ENCODE assay signal across 8 cellular contexts in the genomic region with DNA sequence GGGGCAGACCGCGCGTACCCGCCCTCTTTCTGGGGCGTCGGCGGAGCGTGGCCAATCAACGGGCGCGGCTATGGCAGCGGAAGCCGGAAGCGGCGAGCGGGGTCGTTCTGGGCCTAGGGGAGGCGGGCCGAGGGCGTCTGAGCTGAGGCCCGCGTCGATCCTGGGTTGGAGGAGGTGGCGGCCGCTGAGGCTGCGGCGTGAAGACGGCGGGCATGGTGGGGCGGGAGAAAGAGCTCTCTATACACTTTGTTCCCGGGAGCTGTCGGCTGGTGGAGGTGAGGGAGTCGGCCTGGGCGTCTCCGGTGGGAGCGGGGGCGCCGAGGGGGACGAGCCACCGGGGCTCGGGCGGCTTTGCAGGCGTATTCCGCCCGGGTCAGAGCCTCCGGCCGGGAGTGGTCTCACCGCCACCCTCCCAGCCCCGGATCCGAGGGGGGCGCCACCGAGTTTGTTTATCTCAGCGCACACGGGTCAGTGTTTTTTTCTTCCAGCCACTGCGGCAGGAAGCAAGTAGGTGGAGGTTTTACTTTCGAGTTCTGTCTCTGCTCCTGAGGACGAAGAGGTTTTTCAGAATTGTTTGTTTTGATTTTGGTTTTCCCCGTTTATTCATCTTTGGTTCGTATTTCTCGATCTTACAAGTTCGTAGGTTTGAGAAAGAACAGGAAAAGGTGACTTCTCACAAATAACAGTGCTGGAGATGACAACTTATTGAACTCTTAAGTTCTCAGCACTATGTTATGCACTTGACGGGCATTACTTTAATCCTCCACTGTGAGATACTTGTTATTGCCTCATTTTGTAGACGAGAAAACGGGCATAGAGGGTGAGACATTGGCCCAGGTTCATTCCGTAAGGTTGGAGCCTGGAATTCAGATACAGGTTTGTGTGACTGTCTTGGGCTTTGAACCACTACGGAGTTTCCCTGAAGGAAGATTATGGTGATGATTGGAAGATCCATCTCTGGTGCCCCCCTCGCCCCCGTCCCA. TPM values are rescaled to one million over a fixed set of nuclear protein-coding genes. Genes with fewer than 3 reads are reported as not detected.
DNase-seq lines count a peak whose midpoint lies in the region; ATAC-seq and TF ChIP-seq lines count a peak whose summit lies in the region.

A gene (plus strand): TSS at position 145 of the 983 bp plus-strand sequence. CDS start 68 bp downstream, at position 213.

- no peaks in the 10 kb centered on the region for H3K9me3 ChIP-seq in prostate gland

- peak; percentile 71 for DNase-seq in NCI-H1694 (lab: John Stamatoyannopoulos, UW)
- DNase-seq in amniotic stem cell (lab: John Stamatoyannopoulos, UW) = peak; percentile 89
- DNase-seq in left cardiac atrium = peak; percentile 97
- DNase-seq in prostate gland (ENCODE audit: low spot score) = peak; percentile 95

- peaks cover 10% of the 10 kb centered on the region for H3K4me1 ChIP-seq in prostate gland (replicated peaks)
- H3K4me1 ChIP-seq in urinary bladder (ENCODE audit: insufficient read depth) = no peaks in the 10 kb centered on the region

- H3K36me3 ChIP-seq in prostate gland (no peaks in the 10 kb centered on the region), urinary bladder (ENCODE audit: insufficient read depth) (no peaks in the 10 kb centered on the region)

- H3K27ac ChIP-seq in prostate gland (peak within 1 kb of the TSS; percentile 97 to 99), urinary bladder (ENCODE audit: low read depth) (peak within 1 kb of the TSS; percentile 98)

- TF ChIP-seq POLR2A in GM15510 (IDR thresholded peaks at IDR 0.05; ENCODE audit: borderline replicate concordance, extremely low read depth, insufficient read length) = peak; percentile 88
- peak; percentile 91 for TF ChIP-seq POLR2A in prostate gland (IDR thresholded peaks at IDR 0.05)

- H3K36me3 Mint-ChIP-seq in T-helper 1 cell treated with Interleukin-12 subunit alpha and Interleukin-12 subunit beta and Interleukin-4 antibody, amounts not matched to agents 30 μg/mL and 1 μg/mL, for 36 hours (ENCODE audit: low read depth) = peaks cover 11% of the 10 kb centered on the region

- H3K27ac Mint-ChIP-seq in T-helper 1 cell treated with Interleukin-12 subunit alpha and Interleukin-12 subunit beta and Interleukin-4 antibody, amounts not matched to agents 30 μg/mL and 1 μg/mL, for 36 hours = peak within 1 kb of the TSS; percentile 91

- H3K27me3 ChIP-seq in prostate gland (replicated peaks; ENCODE audit: insufficient read depth) = no peaks in the 10 kb centered on the region

- peaks cover 41% of the 10 kb centered on the region for H3K4me1 Mint-ChIP-seq in T-helper 1 cell treated with Interleukin-12 subunit alpha and Interleukin-12 subunit beta and Interleukin-4 antibody, amounts not matched to agents 30 μg/mL and 1 μg/mL, for 36 hours (ENCODE audit: low read depth)

- peak within 1 kb of the TSS; percentile 81 to 90 for H3K4me3 ChIP-seq in prostate gland
- H3K4me3 ChIP-seq in urinary bladder (ENCODE audit: low read depth, low read length) = peak within 1 kb of the TSS; percentile 80

- H3K27me3 Mint-ChIP-seq in T-helper 1 cell treated with Interleukin-12 subunit alpha and Interleukin-12 subunit beta and Interleukin-4 antibody, amounts not matched to agents 30 μg/mL and 1 μg/mL, for 36 hours (ENCODE audit: low read depth) = no peaks in the 10 kb centered on the region

- intact Hi-C loops in left cardiac atrium (cut with DNase I) (no loop called here), prostate gland (cut with DNase I) (loop anchor here (2.0 kb wide), 1 partner anchor 69 kb away; a partner anchor contains a TSS)

- ATAC-seq in HG02885 (IDR thresholded peaks at IDR 0.05; ENCODE audit: poor library complexity, unreplicated experiment) (peak; percentile 85), left cardiac atrium (peak; percentile 97 to 98)

- peak; percentile 40 to 60 (median 45) for TF ChIP-seq CTCF in prostate gland (IDR thresholded peaks at IDR 0.05)

- H3K9me3 Mint-ChIP-seq in T-helper 1 cell treated with Interleukin-12 subunit alpha and Interleukin-12 subunit beta and Interleukin-4 antibody, amounts not matched to agents 30 μg/mL and 1 μg/mL, for 36 hours = no peaks in the 10 kb centered on the region

- WGBS in prostate gland = 0% methylated on average over 55 of the region's 68 CpGs
- under 1% methylated on average over 68 of the region's 68 CpGs for WGBS in urinary bladder

- H3K4me3 Mint-ChIP-seq in T-helper 1 cell treated with Interleukin-12 subunit alpha and Interleukin-12 subunit beta and Interleukin-4 antibody, amounts not matched to agents 30 μg/mL and 1 μg/mL, for 36 hours = peak within 1 kb of the TSS; percentile 86

RNA-seq across cellular contexts. Expression of the gene that starts here (rescaled TPM):
- total RNA-seq in left cardiac atrium (10 to 100 TPM; 53.0 to 72.7 TPM), prostate gland (10 to 100 TPM; 53.9 to 68.5 TPM), urinary bladder (61.9 TPM)
- 58.2 TPM for polyA plus RNA-seq in urinary bladder

Comparison
In these comparisons a context has a peak if more than half of its experiments do, and no peak if none do; other contexts are left out.
1. Peak in every context shown above with its lines: DNase-seq, ATAC-seq, H3K4me3 ChIP-seq and H3K27ac ChIP-seq.